Comparison of ENCODE assay signal across 9 cellular contexts in genomic region chr7:100890640-100891521, GRCh38. TPM values are rescaled to one million over a fixed set of nuclear protein-coding genes. Genes with fewer than 3 reads are reported as not detected.
DNase-seq lines count a peak whose midpoint lies in the region; ATAC-seq, FAIRE-seq and TF ChIP-seq lines count a peak whose summit lies in the region.
"Had no signal": no experiment of that assay in that cellular context is flagged by ENCODE, and none has a peak within 500 bp of the region (broad histone marks: within the 10 kb centered on the region; RNA-seq: fewer than 3 reads in every experiment).

No MANE protein-coding gene starts in this region.

- ATAC-seq in activated CD4-positive, CD25-positive, alpha-beta regulatory T cell treated with anti-CD3 and anti-CD28 coated beads, Interleukin-2, amount 50 U/mL, for 24 hours, result no peak

- H2AFZ ChIP-seq in keratinocyte (ENCODE audit: control insufficient read depth, low read length), result peak overlapping the region; percentile 40

- no peaks in the 10 kb centered on the region for H3K9me3 ChIP-seq in keratinocyte (ENCODE audit: control insufficient read depth, low read depth, low read length)
- H3K9me3 ChIP-seq in suprapubic skin, result no peaks in the 10 kb centered on the region

- H3K27ac Mint-ChIP-seq in T-helper 2 cell treated with Interferon-gamma antibody and Interleukin-4, amounts not matched to agents 5 μg/mL and 100 μg/mL, for 36 hours, result no peak overlapping the region
- peak overlapping the region; percentile 74 for H3K27ac Mint-ChIP-seq in activated naive CD8-positive, alpha-beta T cell treated with anti-CD3 and anti-CD28 coated beads for 36 hours

- no peak for FAIRE-seq in keratinocyte (lab: Jason Lieb, UNC)
- FAIRE-seq: G401.6 had no signal

- peaks cover 36% of the 10 kb centered on the region for H3K27me3 Mint-ChIP-seq in T-helper 2 cell treated with Interferon-gamma antibody and Interleukin-4, amounts not matched to agents 5 μg/mL and 100 μg/mL, for 36 hours (ENCODE audit: low read depth)
- H3K27me3 Mint-ChIP-seq in activated naive CD8-positive, alpha-beta T cell treated with anti-CD3 and anti-CD28 coated beads for 36 hours, result peaks cover 37% of the 10 kb centered on the region

- no peak for DNase-seq in T-helper 2 cell treated with Interferon-gamma antibody and Interleukin-4, amounts not matched to agents 5 μg/mL and 100 μg/mL, for 36 hours (ENCODE audit: low spot score)
- DNase-seq in T-helper 2 cell, result no peak
- DNase-seq in activated naive CD8-positive, alpha-beta T cell treated with anti-CD3 and anti-CD28 coated beads for 36 hours, result no peak
- no peak for DNase-seq in keratinocyte (ENCODE audit: low read depth, low spot score)
- DNase-seq in suprapubic skin (ENCODE audit: low spot score in 2 of 2), result peak in 1 of 2 donors; percentile 72
- DNase-seq in NCI-H1436 treated with DMSO at 0.1 percent for 48 hours (lab: John Stamatoyannopoulos, UW), result no peak
- no peak for DNase-seq in SHP77 (lab: John Stamatoyannopoulos, UW)

- H3K27me3 ChIP-seq in keratinocyte (ENCODE audit: control insufficient read depth, extremely low read depth, insufficient read depth, low read length) (peaks cover 21% of the 10 kb centered on the region), suprapubic skin (peaks cover 14% of the 10 kb centered on the region)

- H3K9me3 Mint-ChIP-seq in T-helper 2 cell treated with Interferon-gamma antibody and Interleukin-4, amounts not matched to agents 5 μg/mL and 100 μg/mL, for 36 hours, result no peaks in the 10 kb centered on the region
- H3K9me3 Mint-ChIP-seq in activated naive CD8-positive, alpha-beta T cell treated with anti-CD3 and anti-CD28 coated beads for 36 hours, result no peaks in the 10 kb centered on the region

- H3K9me1 ChIP-seq in keratinocyte (ENCODE audit: control insufficient read depth, extremely low read depth, insufficient read depth, low read length), result no peaks in the 10 kb centered on the region

- H3K79me2 ChIP-seq in keratinocyte (ENCODE audit: control insufficient read depth, insufficient read depth, low read length), result peaks cover 24% of the 10 kb centered on the region

- peaks cover 29% of the 10 kb centered on the region for H3K36me3 Mint-ChIP-seq in T-helper 2 cell treated with Interferon-gamma antibody and Interleukin-4, amounts not matched to agents 5 μg/mL and 100 μg/mL, for 36 hours (ENCODE audit: low read depth)
- peaks cover 21% of the 10 kb centered on the region for H3K36me3 Mint-ChIP-seq in activated naive CD8-positive, alpha-beta T cell treated with anti-CD3 and anti-CD28 coated beads for 36 hours

- TF ChIP-seq EP300 in suprapubic skin (IDR thresholded peaks at IDR 0.05), result no peak

- peak overlapping the region; percentile 88 for H3K4me3 Mint-ChIP-seq in T-helper 2 cell treated with Interferon-gamma antibody and Interleukin-4, amounts not matched to agents 5 μg/mL and 100 μg/mL, for 36 hours
- H3K4me3 Mint-ChIP-seq in activated naive CD8-positive, alpha-beta T cell treated with anti-CD3 and anti-CD28 coated beads for 36 hours, result peak overlapping the region; percentile 76

- dilution Hi-C loops in keratinocyte (cut with MboI; ENCODE audit: extremely low pct_ligation_motif_present, low sequenced_read_pairs), result no loop called here

- peak overlapping the region; percentile 73 for H3K9ac ChIP-seq in keratinocyte (ENCODE audit: control insufficient read depth, extremely low read depth, insufficient read depth, low read length)

- H3K36me3 ChIP-seq in keratinocyte (ENCODE audit: control insufficient read depth in 2 of 2, extremely low read depth in 1 of 2, insufficient read depth in 2 of 2, low read length in 2 of 2) (peaks cover 19 to 21% of the 10 kb centered on the region in 2 experiments), suprapubic skin (peaks cover 27% of the 10 kb centered on the region)

- peaks cover 32% of the 10 kb centered on the region for H3K4me1 Mint-ChIP-seq in T-helper 2 cell treated with Interferon-gamma antibody and Interleukin-4, amounts not matched to agents 5 μg/mL and 100 μg/mL, for 36 hours (ENCODE audit: low read depth)
- H3K4me1 Mint-ChIP-seq in activated naive CD8-positive, alpha-beta T cell treated with anti-CD3 and anti-CD28 coated beads for 36 hours, result peaks cover 33% of the 10 kb centered on the region

- 22% methylated on average over 36 of the region's 43 CpGs for WGBS in suprapubic skin

- peak overlapping the region; percentile 83 for H3K4me2 ChIP-seq in keratinocyte (ENCODE audit: control insufficient read depth, extremely low read depth, insufficient read depth, low read depth, low read length)

- H3K27ac ChIP-seq in keratinocyte (ENCODE audit: control insufficient read depth, insufficient read depth, low read length) (peak overlapping the region; percentile 71), suprapubic skin (peak overlapping the region; percentile 89)

- H3K4me3 ChIP-seq in keratinocyte (ENCODE audit: control insufficient read depth in 2 of 3, extremely low read depth in 1 of 3, insufficient read depth in 2 of 3, low read depth in 1 of 3, low read length in 3 of 3), result peak overlapping the region; percentile 45 to 65 (median 64)
- peak overlapping the region; percentile 67 for H3K4me3 ChIP-seq in suprapubic skin

- no peak for TF ChIP-seq POLR2A in suprapubic skin (IDR thresholded peaks at IDR 0.05)

- H3K4me1 ChIP-seq in keratinocyte (ENCODE audit: control insufficient read depth, extremely low read depth, insufficient read depth, low read length) (peaks cover 35% of the 10 kb centered on the region), suprapubic skin (peaks cover 59% of the 10 kb centered on the region)

- TF ChIP-seq CTCF in keratinocyte (optimal IDR thresholded peaks at IDR 0.05 in 1 of 3, IDR thresholded peaks at IDR 0.05 in 1 of 3, conservative IDR thresholded peaks at IDR 0.05 in 1 of 3; ENCODE audit: extremely low read depth in 1 of 3, insufficient read depth in 2 of 3, low read length in 3 of 3) (no peak), suprapubic skin (IDR thresholded peaks at IDR 0.05) (no peak)

- peaks cover 2% of the 10 kb centered on the region for H4K20me1 ChIP-seq in keratinocyte (ENCODE audit: control insufficient read depth, extremely low read depth, insufficient read depth, low read length)

RNA-seq across cellular contexts. Expression of gene UFSP1, which starts 1.4 kb away (rescaled TPM):
- total RNA-seq in activated naive CD8-positive, alpha-beta T cell treated with anti-CD3 and anti-CD28 coated beads for 36 hours, result 1 to 10 TPM; 1.7 to 2.3 TPM
- polyA plus RNA-seq in keratinocyte, result 1.0 to 1.4 TPM (median 1.2 TPM) in 3 replicates
- not detected for polyA plus RNA-seq in keratinocyte (2011; ENCODE audit: low read depth)
- polyA plus RNA-seq in keratinocyte (2011; cell fraction: cytosol; rRNA removed), result 0.34 and 1.1 TPM in 2 replicates
- polyA plus RNA-seq in keratinocyte (2011; cell fraction: nucleus; rRNA removed), result 0.93 and 1.3 TPM in 2 replicates
- 1.5 and 2.4 TPM in 2 replicates for polyA plus RNA-seq in keratinocyte (2012; ENCODE audit: low replicate concordance)
- polyA minus RNA-seq in keratinocyte, result 0.93 to 2.0 TPM (median 1.4 TPM) in 3 replicates
- polyA minus RNA-seq in keratinocyte (2011; cell fraction: cytosol; rRNA and poly(A)+ RNA removed), result 2.1 TPM
- 0.62 and 0.95 TPM in 2 replicates for polyA minus RNA-seq in keratinocyte (2011; cell fraction: nucleus; rRNA and poly(A)+ RNA removed)
- total RNA-seq in suprapubic skin, result 1 to 10 TPM; 1.1 to 2.3 (median 1.7) TPM

RNA-seq across cellular contexts. Expression of gene ACHE, which starts 4.8 kb away (rescaled TPM):
- under 1 TPM in 1 of 2 experiments, not detected in 1; 0.14 TPM for total RNA-seq in activated naive CD8-positive, alpha-beta T cell treated with anti-CD3 and anti-CD28 coated beads for 36 hours
- polyA plus RNA-seq in keratinocyte, result 0.07 to 0.30 TPM (median 0.20 TPM) in 3 replicates
- 0.21 TPM for polyA plus RNA-seq in keratinocyte (2011; ENCODE audit: low read depth)
- polyA plus RNA-seq in keratinocyte (2011; cell fraction: cytosol; rRNA removed), result 0.02 and 0.10 TPM in 2 replicates
- polyA plus RNA-seq in keratinocyte (2011; cell fraction: nucleus; rRNA removed), result 1.3 and 1.6 TPM in 2 replicates
- 0.14 and 0.42 TPM in 2 replicates for polyA plus RNA-seq in keratinocyte (2012; ENCODE audit: low replicate concordance)
- polyA minus RNA-seq in keratinocyte, result 0.46 TPM in 1 of 3 replicates, not detected in the others
- polyA minus RNA-seq in keratinocyte (2011; cell fraction: cytosol; rRNA and poly(A)+ RNA removed), result not detected
- polyA minus RNA-seq in keratinocyte (2011; cell fraction: nucleus; rRNA and poly(A)+ RNA removed), result 0.42 and 0.70 TPM in 2 replicates
- total RNA-seq in suprapubic skin, result 1 to 10 TPM in 1 of 4 donors, under 1 TPM in 2, not detected in 1; 0.30 to 2.5 (median 0.81) TPM

RNA-seq across cellular contexts. Expression of gene SRRT, which starts 16.0 kb away (rescaled TPM):
- 100 to 1,000 TPM; 296 to 297 TPM for total RNA-seq in activated naive CD8-positive, alpha-beta T cell treated with anti-CD3 and anti-CD28 coated beads for 36 hours
- polyA plus RNA-seq in keratinocyte, result 23.1 to 54.5 TPM (median 42.2 TPM) in 3 replicates
- polyA plus RNA-seq in keratinocyte (2011; ENCODE audit: low read depth), result 67.3 TPM
- polyA plus RNA-seq in keratinocyte (2011; cell fraction: cytosol; rRNA removed), result 17.4 and 30.9 TPM in 2 replicates
- 108 and 127 TPM in 2 replicates for polyA plus RNA-seq in keratinocyte (2011; cell fraction: nucleus; rRNA removed)
- polyA plus RNA-seq in keratinocyte (2012; ENCODE audit: low replicate concordance), result 43.4 and 83.7 TPM in 2 replicates
- polyA minus RNA-seq in keratinocyte, result 13.9 to 112 TPM (median 41.6 TPM) in 3 replicates
- polyA minus RNA-seq in keratinocyte (2011; cell fraction: cytosol; rRNA and poly(A)+ RNA removed), result 65.6 TPM
- 35.8 and 36.7 TPM in 2 replicates for polyA minus RNA-seq in keratinocyte (2011; cell fraction: nucleus; rRNA and poly(A)+ RNA removed)
- total RNA-seq in suprapubic skin, result 100 to 1,000 TPM in 2 of 4 donors, 10 to 100 TPM in 2; 62.8 to 163 (median 92.8) TPM

RNA-seq across cellular contexts. Expression of gene TRIP6, which starts 23.7 kb away (rescaled TPM):
- total RNA-seq in activated naive CD8-positive, alpha-beta T cell treated with anti-CD3 and anti-CD28 coated beads for 36 hours, result 10 to 100 TPM; 44.2 to 45.1 TPM
- 83.8 to 106 TPM (median 93.7 TPM) in 3 replicates for polyA plus RNA-seq in keratinocyte
- polyA plus RNA-seq in keratinocyte (2011; ENCODE audit: low read depth), result 56.4 TPM
- polyA plus RNA-seq in keratinocyte (2011; cell fraction: cytosol; rRNA removed), result 39.7 and 76.9 TPM in 2 replicates
- polyA plus RNA-seq in keratinocyte (2011; cell fraction: nucleus; rRNA removed), result 93.1 and 96.4 TPM in 2 replicates
- polyA plus RNA-seq in keratinocyte (2012; ENCODE audit: low replicate concordance), result 62.1 and 119 TPM in 2 replicates
- polyA minus RNA-seq in keratinocyte, result 46.0 to 59.9 TPM (median 59.1 TPM) in 3 replicates
- polyA minus RNA-seq in keratinocyte (2011; cell fraction: cytosol; rRNA and poly(A)+ RNA removed), result 103 TPM
- 37.5 and 40.5 TPM in 2 replicates for polyA minus RNA-seq in keratinocyte (2011; cell fraction: nucleus; rRNA and poly(A)+ RNA removed)
- 100 to 1,000 TPM in 1 of 4 donors, 10 to 100 TPM in 3; 66.3 to 113 (median 80.7) TPM for total RNA-seq in suprapubic skin

RNA-seq across cellular contexts. Expression of gene SLC12A9, which starts 38.4 kb away (rescaled TPM):
- 10 to 100 TPM; 13.4 to 14.6 TPM for total RNA-seq in activated naive CD8-positive, alpha-beta T cell treated with anti-CD3 and anti-CD28 coated beads for 36 hours
- 14.5 to 24.9 TPM (median 19.8 TPM) in 3 replicates for polyA plus RNA-seq in keratinocyte
- 2.7 TPM for polyA plus RNA-seq in keratinocyte (2011; ENCODE audit: low read depth)
- 3.7 and 8.3 TPM in 2 replicates for polyA plus RNA-seq in keratinocyte (2011; cell fraction: cytosol; rRNA removed)
- 55.8 and 64.8 TPM in 2 replicates for polyA plus RNA-seq in keratinocyte (2011; cell fraction: nucleus; rRNA removed)
- polyA plus RNA-seq in keratinocyte (2012; ENCODE audit: low replicate concordance), result 10.5 and 21.0 TPM in 2 replicates
- 21.7 to 43.2 TPM (median 31.8 TPM) in 3 replicates for polyA minus RNA-seq in keratinocyte
- polyA minus RNA-seq in keratinocyte (2011; cell fraction: cytosol; rRNA and poly(A)+ RNA removed), result 13.6 TPM
- 30.8 and 32.0 TPM in 2 replicates for polyA minus RNA-seq in keratinocyte (2011; cell fraction: nucleus; rRNA and poly(A)+ RNA removed)
- total RNA-seq in suprapubic skin, result 10 to 100 TPM; 22.5 to 33.8 (median 26.4) TPM
